8 cellular contexts compared by ENCODE assay signal in genomic region chr5:154850255-154851062, GRCh38. TPM values are rescaled to one million over a fixed set of nuclear protein-coding genes. Genes with fewer than 3 reads are reported as not detected.
DNase-seq lines count a peak whose midpoint lies in the region; ATAC-seq and TF ChIP-seq lines count a peak whose summit lies in the region.

Gene FAXDC2 (minus strand): TSS chr5:154850603. CDS start chr5:154838178, 12,425 bp downstream.

- no peak for ATAC-seq in GM21515 (IDR thresholded peaks at IDR 0.05; ENCODE audit: unreplicated experiment)
- no peak for ATAC-seq in GM21526 (IDR thresholded peaks at IDR 0.05; ENCODE audit: low FRiP score, unreplicated experiment)

- H3K27me3 ChIP-seq in liver (ENCODE audit: control insufficient read depth in 4 of 4, insufficient read depth in 4 of 4, low read length in 3 of 4) (no peaks in the 10 kb centered on the region), subcutaneous abdominal adipose tissue (ENCODE audit: control insufficient read depth in 5 of 5, insufficient read depth in 4 of 5, low read length in 5 of 5) (no peaks in the 10 kb centered on the region)

- peak within 1 kb of the TSS; percentile 62 to 89 for H3K9ac ChIP-seq in liver (ENCODE audit: low read depth in 1 of 2, low read length in 2 of 2)
- peak within 1 kb of the TSS; percentile 28 to 75 (median 60) for H3K9ac ChIP-seq in subcutaneous abdominal adipose tissue (ENCODE audit: low read length in 5 of 5)

- no peak for TF ChIP-seq CTCF in liver (IDR thresholded peaks at IDR 0.05; ENCODE audit: low read depth, low read length, missing input control)

- H3K36me3 ChIP-seq in liver (ENCODE audit: control insufficient read depth in 4 of 4, insufficient read depth in 3 of 4, low read depth in 1 of 4, low read length in 3 of 4) (no peaks in the 10 kb centered on the region), subcutaneous abdominal adipose tissue (ENCODE audit: control insufficient read depth in 5 of 5, insufficient read depth in 5 of 5, low read length in 5 of 5) (no peaks in the 10 kb centered on the region)

- DNase-seq in ACHN (peak; percentile 29), HT1080 (ENCODE audit: low read depth) (peak; percentile 68), ecto neural progenitor cell (ENCODE audit: low spot score) (peak; percentile 80), NCI-H2029 treated with DMSO at 0.1 percent for 48 hours (lab: John Stamatoyannopoulos, UW) (no peak)

- WGBS in liver, result 14% methylated on average over 11 of the region's 11 CpGs

- in situ Hi-C loops in ACHN (cut with HindIII; ENCODE audit: low pct_ligation_motif_present, low pct_unique_long_range_greater_than_20kb, low sequenced_read_pairs), result no loop called here

- H3K9me3 ChIP-seq in liver (ENCODE audit: control insufficient read depth in 4 of 4, low read length in 3 of 4) (no peaks in the 10 kb centered on the region), subcutaneous abdominal adipose tissue (ENCODE audit: control insufficient read depth in 5 of 5, low read length in 5 of 5) (no peaks in the 10 kb centered on the region)

- H3K27ac ChIP-seq in liver (ENCODE audit: low read depth in 1 of 2, low read length in 2 of 2) (peak within 1 kb of the TSS; percentile 70 to 81), subcutaneous abdominal adipose tissue (ENCODE audit: low read depth, low read length) (peak within 1 kb of the TSS; percentile 68)

- peaks cover 0 to 17% (median 13%) of the 10 kb centered on the region in 4 donors for H3K4me1 ChIP-seq in liver (ENCODE audit: control insufficient read depth in 4 of 4, insufficient read depth in 4 of 4, low read length in 3 of 4)
- H3K4me1 ChIP-seq in subcutaneous abdominal adipose tissue (ENCODE audit: control insufficient read depth in 5 of 5, insufficient read depth in 5 of 5, low read length in 5 of 5), result peaks cover 0 to 36% (median 31%) of the 10 kb centered on the region in 5 donors

- H3K4me3 ChIP-seq in liver (ENCODE audit: low read depth in 1 of 3, low read length in 3 of 3) (peak within 1 kb of the TSS; percentile 37 to 65 (median 50)), subcutaneous abdominal adipose tissue (ENCODE audit: low read depth in 1 of 5, low read length in 5 of 5) (peak within 1 kb of the TSS; percentile 83 to 99 (median 91))

- TF ChIP-seq RAD21 in liver (IDR thresholded peaks at IDR 0.05), result no peak

TF ChIP-seq in liver, 16 proteins besides CTCF, POLR2A, EP300 and RAD21:
- TF ChIP-seq EGR1 (IDR thresholded peaks at IDR 0.05; ENCODE audit: low read depth in 2 of 2) (peak in 1 of 2 donors; percentile 10), FOXA2 (IDR thresholded peaks at IDR 0.05) (no peak), REST (IDR thresholded peaks at IDR 0.05) (peak; percentile 10), MAX (IDR thresholded peaks at IDR 0.05) (peak; percentile 27), YY1 (IDR thresholded peaks at IDR 0.05) (peak; percentile 57), JUND (IDR thresholded peaks at IDR 0.05) (peak; percentile 27 to 65), SP1 (IDR thresholded peaks at IDR 0.05) (peak; percentile 68), GABPA (IDR thresholded peaks at IDR 0.05 in 1 of 2, conservative IDR thresholded peaks at IDR 0.05 in 1 of 2) (peak in 1 of 2 donors; percentile 45), ATF3 (IDR thresholded peaks at IDR 0.05) (no peak), ZBTB33 (IDR thresholded peaks at IDR 0.05) (no peak), NR2F2 (IDR thresholded peaks at IDR 0.05) (peak; percentile 61), RXRA (IDR thresholded peaks at IDR 0.05) (peak; percentile 69 to 71), TAF1 (conservative IDR thresholded peaks at IDR 0.05) (no peak)

RNA-seq across cellular contexts. Expression of gene FAXDC2, which starts in this region (rescaled TPM):
- total RNA-seq in HT1080 (2014; rRNA removed; shearing (Covaris generic)), result 0.90 and 1.4 TPM in 2 replicates
- 2.5 and 2.8 TPM in 2 replicates for polyA plus RNA-seq in HT1080 (2015; cell fraction: cytosol; rRNA removed)
- 5.4 and 6.9 TPM in 2 replicates for polyA plus RNA-seq in HT1080 (2015; cell fraction: nucleus; rRNA removed)
- 100 to 1,000 TPM in 1 of 2 donors, 10 to 100 TPM in 1; 73.0 to 110 TPM for total RNA-seq in liver
- polyA plus RNA-seq in liver, result 10 to 100 TPM; 27.5 to 56.1 TPM

Comparison
In these comparisons a context has a peak if more than half of its experiments do, and no peak if none do; other contexts are left out.
1. RNA of gene FAXDC2 (total RNA-seq): 73.0 to 110 TPM in liver; 0.90 to 1.4 TPM in HT1080; every median in the first group is over 10 times any median in the second.